Comparison of ENCODE assay signal across 23 cellular contexts in the genomic region with DNA sequence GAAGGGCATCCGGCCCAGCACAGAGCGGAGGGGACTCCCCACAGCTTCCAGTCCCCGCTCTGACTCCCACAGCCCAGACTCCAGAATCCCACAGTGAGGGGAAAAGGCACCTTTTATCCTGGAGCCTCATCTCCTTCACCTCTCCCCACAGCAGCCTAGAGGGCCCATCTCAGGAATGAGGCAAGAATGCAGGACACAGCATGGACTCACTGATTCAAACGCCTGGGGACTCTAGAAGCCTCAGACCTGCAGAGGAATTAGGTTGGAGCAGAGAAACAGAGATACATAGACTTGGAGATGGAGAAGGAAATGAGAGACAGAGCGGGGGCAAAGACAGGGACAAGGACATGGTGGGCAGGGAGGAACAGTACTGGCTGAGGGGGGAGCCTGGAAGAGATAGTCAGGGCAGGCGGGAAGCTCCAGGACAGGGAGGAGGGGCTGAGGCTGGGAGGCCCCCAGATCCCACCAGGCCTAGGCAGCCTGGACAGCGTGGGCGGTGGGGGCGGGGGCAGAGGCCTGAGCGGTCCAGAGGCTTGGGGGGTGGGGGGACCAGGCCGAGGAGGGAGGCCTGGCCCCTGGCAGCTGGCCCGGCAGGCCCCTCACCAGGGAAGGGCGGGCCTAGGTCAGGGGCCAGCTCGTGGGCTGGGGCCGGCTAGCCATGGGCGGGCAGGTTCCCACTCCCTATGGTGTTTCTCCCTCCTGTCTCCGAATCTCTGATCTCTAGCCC. TPM values are rescaled to one million over a fixed set of nuclear protein-coding genes. Genes with fewer than 3 reads are reported as not detected.
A peak's percentile ranks its signal among the peaks of the same experiment; 100 is the strongest.
DNase-seq lines count a peak whose midpoint lies in the region; ATAC-seq and TF ChIP-seq lines count a peak whose summit lies in the region.
"Had no signal": no experiment of that assay in that cellular context is flagged by ENCODE, and none has a peak within 500 bp of the region (broad histone marks: within the 10 kb centered on the region; RNA-seq: fewer than 3 reads in every experiment).

No MANE protein-coding gene starts in this region.

- intact Hi-C loops in sigmoid colon (cut with DNase I), result no loop called here

- H3K27ac Mint-ChIP-seq in GM23338 (no peak overlapping the region), WTC11 (no peak overlapping the region)
- H3K27ac Mint-ChIP-seq: CD4-positive, alpha-beta T cell had no signal

- H3K4me1 Mint-ChIP-seq in GM23338 (peaks cover 46% of the 10 kb centered on the region), WTC11 (peaks cover 36% of the 10 kb centered on the region)

- H3K36me3 ChIP-seq in GM23338 (ENCODE audit: insufficient read depth), result no peaks in the 10 kb centered on the region
- H3K36me3 ChIP-seq in smooth muscle cell (ENCODE audit: low read depth), result no peaks in the 10 kb centered on the region
- H3K36me3 ChIP-seq in sigmoid colon, result no peaks in the 10 kb centered on the region
- H3K36me3 ChIP-seq: BLaER1 treated with 17β-estradiol and CSF1 and Interleukin-3, amounts not matched to agents 10 nM and 100 nM had no signal

- CTCF ChIA-PET in WTC11 (lab: Charles Lee), result interaction anchor here (0.6 to 7.4 kb wide), 6 partner anchors 11 to 170 kb away, joined by 3 to 109 read pairs (median 8); no protein-coding TSS in a partner anchor

- TF ChIP-seq CTCF in GM23338 (conservative IDR thresholded peaks at IDR 0.05; ENCODE audit: low read depth in 2 of 2), result no peak
- no peak for TF ChIP-seq CTCF in WTC11 (IDR thresholded peaks at IDR 0.05)
- TF ChIP-seq CTCF in smooth muscle cell (IDR thresholded peaks at IDR 0.05; ENCODE audit: borderline replicate concordance, insufficient read depth, poor library complexity, severe bottlenecking), result no peak
- no peak for TF ChIP-seq CTCF in sigmoid colon (IDR thresholded peaks at IDR 0.05)

- H3F3A ChIP-seq in GM23338 (replicated peaks; ENCODE audit: low read depth) (peaks cover 11% of the 10 kb centered on the region; the same call in 1 of the 2 replicates), smooth muscle cell (ENCODE audit: low read depth) (peaks cover 4% of the 10 kb centered on the region)

- H3K9ac ChIP-seq in smooth muscle cell (ENCODE audit: low read depth), result no peak overlapping the region
- H3K9ac ChIP-seq: BLaER1 treated with 17β-estradiol and CSF1 and Interleukin-3, amounts not matched to agents 10 nM and 100 nM had no signal

- H3K9me2 ChIP-seq in GM23338 (ENCODE audit: insufficient read depth), result no peaks in the 10 kb centered on the region

- no peak for TF ChIP-seq EP300 in sigmoid colon (IDR thresholded peaks at IDR 0.05)

- POLR2A ChIA-PET in WTC11 (lab: Charles Lee), result no interaction called here

- WGBS in smooth muscle cell (ENCODE audit: low lambda C conversion rate), result 62% methylated on average over 6 of the region's 17 CpGs
- WGBS in sigmoid colon, 2 donors, result 89 to 91% methylated on average over 17 of the region's 17 CpGs

- H3K4me3 Mint-ChIP-seq in GM23338, result no peak overlapping the region
- no peak overlapping the region for H3K4me3 Mint-ChIP-seq in WTC11
- H3K4me3 Mint-ChIP-seq: CD4-positive, alpha-beta T cell had no signal

- peaks cover 38% of the 10 kb centered on the region for H3K27me3 Mint-ChIP-seq in GM23338 (ENCODE audit: insufficient read depth, low read depth, poor library complexity)
- H3K27me3 Mint-ChIP-seq in WTC11 (ENCODE audit: low read depth), result peaks cover 31% of the 10 kb centered on the region

- no peak for TF ChIP-seq POLR2A in sigmoid colon (IDR thresholded peaks at IDR 0.05)

- ATAC-seq in GM23338 (peak; percentile 8; the same call in 2 of the 3 replicates), WTC11 (peak; percentile 6; the same call in 1 of the 2 replicates)
- ATAC-seq: A549, GM12878, HCT116 had no signal

- no peak overlapping the region for H3K27ac ChIP-seq in GM23338 (ENCODE audit: low read depth)
- no peak overlapping the region for H3K27ac ChIP-seq in smooth muscle cell (ENCODE audit: low read depth)
- H3K27ac ChIP-seq in sigmoid colon, result no peak overlapping the region
- H3K27ac ChIP-seq: BLaER1 treated with 17β-estradiol and CSF1 and Interleukin-3, amounts not matched to agents 10 nM and 100 nM had no signal

- no peaks in the 10 kb centered on the region for H3K9me3 Mint-ChIP-seq in GM23338
- H3K9me3 Mint-ChIP-seq in WTC11, result no peaks in the 10 kb centered on the region
- H3K9me3 Mint-ChIP-seq: CD4-positive, alpha-beta T cell had no signal

- H2AFZ ChIP-seq in GM23338 (no peak overlapping the region), smooth muscle cell (ENCODE audit: low read depth) (no peak overlapping the region)

- no peaks in the 10 kb centered on the region for H3K36me3 Mint-ChIP-seq in GM23338 (ENCODE audit: low read depth)
- no peaks in the 10 kb centered on the region for H3K36me3 Mint-ChIP-seq in WTC11

- peaks cover 7% of the 10 kb centered on the region; the same call in 1 of the 2 replicates for H4K20me1 ChIP-seq in GM23338 (replicated peaks; ENCODE audit: insufficient read depth)
- peaks cover 6% of the 10 kb centered on the region for H4K20me1 ChIP-seq in smooth muscle cell (ENCODE audit: low read depth)

- peaks cover 36% of the 10 kb centered on the region for H3K4me1 ChIP-seq in GM23338 (ENCODE audit: insufficient read depth)
- H3K4me1 ChIP-seq in smooth muscle cell (ENCODE audit: low read depth), result peaks cover 54% of the 10 kb centered on the region
- H3K4me1 ChIP-seq in sigmoid colon, result peaks cover 0 to 29% (median 23%) of the 10 kb centered on the region in 4 donors

- H3K9me3 ChIP-seq in smooth muscle cell (replicated peaks; ENCODE audit: low read depth) (no peaks in the 10 kb centered on the region), sigmoid colon (no peaks in the 10 kb centered on the region)
- H3K9me3 ChIP-seq: A549; BLaER1 treated with 17β-estradiol and CSF1 and Interleukin-3, amounts not matched to agents 10 nM and 100 nM had no signal

- no peak overlapping the region for H3K4me3 ChIP-seq in GM23338
- no peak overlapping the region for H3K4me3 ChIP-seq in smooth muscle cell
- H3K4me3 ChIP-seq in sigmoid colon, result no peak overlapping the region
- H3K4me3 ChIP-seq: A549; BLaER1 treated with 17β-estradiol and CSF1 and Interleukin-3, amounts not matched to agents 10 nM and 100 nM; GM12878 had no signal

- DNase-seq in GM23338 (ENCODE audit: low spot score) (peak; percentile 37), WTC11 (ENCODE audit: low spot score) (no peak), left kidney (ENCODE audit: low read depth, low spot score) (peak; percentile 53), smooth muscle cell (lab: John Stamatoyannopoulos, UW; ENCODE audit: unreplicated experiment) (no peak), sigmoid colon (no peak), NOMO-1 (lab: John Stamatoyannopoulos, UW; ENCODE audit: unreplicated experiment in 2 of 2) (no peak)
- no peak for DNase-seq in effector CD4-positive, alpha-beta T cell
- DNase-seq: AML-193; CD4-positive, alpha-beta T cell; DMS53; GDM1; GOT3; KG1; MM.1S; NCI-H2029; NCI-H2227 treated with DMSO at 0.1 percent for 48 hours; NCI-H510A; NCI-H69 had no signal

- H3K27me3 ChIP-seq in GM23338 (ENCODE audit: insufficient read depth) (peaks cover 33% of the 10 kb centered on the region), smooth muscle cell (ENCODE audit: low read depth) (peaks cover 8% of the 10 kb centered on the region), sigmoid colon (peaks cover 10 to 41% (median 20%) of the 10 kb centered on the region in 3 donors)

- H3K79me2 ChIP-seq in GM23338 (replicated peaks; ENCODE audit: insufficient read depth) (no peaks in the 10 kb centered on the region), smooth muscle cell (ENCODE audit: low read depth) (peaks cover 15% of the 10 kb centered on the region)

- H3K4me2 ChIP-seq in GM23338, result no peak overlapping the region; the same call in 1 of the 2 replicates
- peak overlapping the region; percentile 12 for H3K4me2 ChIP-seq in smooth muscle cell
- H3K4me2 ChIP-seq: A549; BLaER1 treated with 17β-estradiol and CSF1 and Interleukin-3, amounts not matched to agents 10 nM and 100 nM had no signal

TF ChIP-seq in GM23338, 12 proteins besides CTCF, POLR2A, EP300 and RAD21 (continues in another document):
- TF ChIP-seq ZNF331 (CRISPR knock-in tag; IDR thresholded peaks at IDR 0.05; ENCODE audit: low read depth), result no peak

TF ChIP-seq in WTC11, 78 proteins besides CTCF, POLR2A, EP300 and RAD21 (continues in another document):
- TF ChIP-seq ZNF121 (CRISPR knock-in tag; IDR thresholded peaks at IDR 0.05), result no peak
- TF ChIP-seq RORB (CRISPR knock-in tag; IDR thresholded peaks at IDR 0.05), result no peak

RNA-seq across cellular contexts. Expression of gene CNTFR, which starts 15.8 kb away (rescaled TPM):
- total RNA-seq in GM23338 (2014; rRNA removed; shearing (Covaris generic)), result 1.1 and 1.9 TPM in 2 replicates
- 0.59 and 0.73 TPM in 2 replicates for polyA plus RNA-seq in GM23338 (2016; fragmentation: Nextera tagmentation; extraction: Ambion mirVana)
- total RNA-seq in WTC11 (2021), result 8.7 to 18.0 TPM (median 9.9 TPM) in 3 replicates
- total RNA-seq in smooth muscle cell, result 4.3 and 8.6 TPM in 2 replicates
- 16.4 and 17.8 TPM in 2 replicates for polyA plus RNA-seq in smooth muscle cell
- total RNA-seq in sigmoid colon, result 10 to 100 TPM in 1 of 4 donors, 1 to 10 TPM in 3; 3.0 to 12.9 (median 7.5) TPM
- 1 to 10 TPM; 1.6 to 4.6 (median 4.2) TPM for polyA plus RNA-seq in sigmoid colon
- total RNA-seq: CD4-positive, alpha-beta T cell; Daoy; GM12878 had no signal
- polyA plus RNA-seq: GM12878 had no signal

RNA-seq across cellular contexts. Expression of gene RPP25L, which starts 38.1 kb away (rescaled TPM):
- total RNA-seq in GM23338 (2014; rRNA removed; shearing (Covaris generic)), result 19.9 and 25.1 TPM in 2 replicates
- 16.4 and 18.5 TPM in 2 replicates for polyA plus RNA-seq in GM23338 (2016; fragmentation: Nextera tagmentation; extraction: Ambion mirVana)
- 24.5 to 35.9 TPM (median 31.4 TPM) in 3 replicates for total RNA-seq in WTC11 (2021)
- 10.9 and 11.3 TPM in 2 replicates for total RNA-seq in smooth muscle cell
- 20.9 and 27.5 TPM in 2 replicates for polyA plus RNA-seq in smooth muscle cell
- 10 to 100 TPM; 23.3 to 44.3 (median 31.5) TPM for total RNA-seq in sigmoid colon
- 10 to 100 TPM; 47.4 to 72.1 (median 49.2) TPM for polyA plus RNA-seq in sigmoid colon

RNA-seq across cellular contexts. Expression of gene DCTN3, which starts 46.5 kb away (rescaled TPM):
- total RNA-seq in GM23338 (2014; rRNA removed; shearing (Covaris generic)), result 12.9 and 20.6 TPM in 2 replicates
- 17.9 and 23.2 TPM in 2 replicates for polyA plus RNA-seq in GM23338 (2016; fragmentation: Nextera tagmentation; extraction: Ambion mirVana)
- total RNA-seq in WTC11 (2021), result 23.8 to 28.7 TPM (median 27.5 TPM) in 3 replicates
- total RNA-seq in smooth muscle cell, result 76.4 and 87.6 TPM in 2 replicates
- polyA plus RNA-seq in smooth muscle cell, result 142 and 164 TPM in 2 replicates
- total RNA-seq in sigmoid colon, result 100 to 1,000 TPM in 2 of 4 donors, 10 to 100 TPM in 2; 59.6 to 122 (median 106) TPM
- polyA plus RNA-seq in sigmoid colon, result 10 to 100 TPM; 84.0 to 90.7 (median 86.7) TPM

RNA-seq across cellular contexts. Expression of gene ENHO, which starts 51.0 kb away (rescaled TPM):
- 9.2 and 13.8 TPM in 2 replicates for total RNA-seq in GM23338 (2014; rRNA removed; shearing (Covaris generic))
- polyA plus RNA-seq in GM23338 (2016; fragmentation: Nextera tagmentation; extraction: Ambion mirVana), result 17.5 and 19.7 TPM in 2 replicates
- total RNA-seq in WTC11 (2021), result 26.9 to 28.3 TPM (median 27.9 TPM) in 3 replicates
- total RNA-seq in smooth muscle cell, result not detected in 2 replicates
- 0.97 and 1.7 TPM in 2 replicates for polyA plus RNA-seq in smooth muscle cell
- 1 to 10 TPM in 1 of 4 donors, not detected in 3; 2.5 TPM for total RNA-seq in sigmoid colon
- polyA plus RNA-seq in sigmoid colon, result 1 to 10 TPM; 1.9 to 7.4 (median 6.0) TPM
- total RNA-seq: GM12878 had no signal
- polyA plus RNA-seq: GM12878 had no signal

RNA-seq across cellular contexts. Expression of gene ARID3C, which starts 55.1 kb away (rescaled TPM):
- total RNA-seq in GM23338 (2014; rRNA removed; shearing (Covaris generic)), result 0.49 TPM in 1 of 2 replicates, not detected in the other
- not detected in 2 replicates for polyA plus RNA-seq in GM23338 (2016; fragmentation: Nextera tagmentation; extraction: Ambion mirVana)
- 0.14 to 0.23 TPM (median 0.15 TPM) in 3 replicates for total RNA-seq in WTC11 (2021)
- total RNA-seq in smooth muscle cell, result not detected in 2 replicates
- 0.40 and 0.45 TPM in 2 replicates for polyA plus RNA-seq in smooth muscle cell
- not detected for total RNA-seq in sigmoid colon
- polyA plus RNA-seq in sigmoid colon, result under 1 TPM in 1 of 3 donors, not detected in 2; 0.06 TPM
- total RNA-seq: Daoy, GM12878 had no signal
- polyA plus RNA-seq: GM12878 had no signal

Comparison
In these comparisons a context has a peak if more than half of its experiments do, and no peak if none do; other contexts are left out.
1. DNase-seq: peak in GM23338 (single experiment) and left kidney (single experiment); none in WTC11 (single experiment), smooth muscle cell (single experiment), sigmoid colon (single experiment), NOMO-1 (0 of 2) and effector CD4-positive, alpha-beta T cell (single experiment).